Comparison of ENCODE assay signal across 8 cellular contexts in the genomic region with DNA sequence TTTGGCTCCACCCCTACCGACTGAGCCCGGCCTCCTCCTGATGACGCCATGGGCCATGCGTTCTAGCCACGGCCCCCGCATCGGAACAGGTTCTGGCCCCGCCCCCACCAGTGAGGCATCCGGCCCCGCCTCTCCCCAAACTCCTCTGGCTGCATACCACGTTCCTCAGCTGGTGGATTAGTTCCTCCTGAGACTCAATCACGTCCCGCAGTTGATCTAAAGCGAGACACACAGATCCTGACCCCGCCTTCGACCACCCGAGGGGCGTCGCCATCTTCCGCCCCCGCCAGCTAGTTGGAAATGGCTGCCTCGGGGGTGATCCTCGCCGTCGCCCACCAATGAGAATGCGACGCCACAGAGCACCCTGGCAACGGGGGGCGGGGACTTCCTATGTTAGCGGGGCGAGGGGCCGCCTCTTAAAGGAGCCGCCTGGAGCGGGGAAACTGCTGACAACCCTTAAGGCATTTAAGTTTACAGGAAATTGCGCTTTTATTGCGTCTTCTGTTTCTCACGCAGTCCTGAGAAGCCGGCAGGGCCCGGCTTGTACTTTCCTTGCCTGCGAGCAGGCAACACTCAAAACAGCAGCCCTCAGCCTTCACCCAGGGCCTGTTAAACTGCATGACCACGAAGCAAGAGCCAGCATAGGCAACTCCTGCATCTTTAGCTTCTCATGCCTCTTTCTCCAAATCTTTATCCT. TPM values are rescaled to one million over a fixed set of nuclear protein-coding genes. Genes with fewer than 3 reads are reported as not detected.
DNase-seq lines count a peak whose midpoint lies in the region; ATAC-seq and TF ChIP-seq lines count a peak whose summit lies in the region.

A gene with protein sequence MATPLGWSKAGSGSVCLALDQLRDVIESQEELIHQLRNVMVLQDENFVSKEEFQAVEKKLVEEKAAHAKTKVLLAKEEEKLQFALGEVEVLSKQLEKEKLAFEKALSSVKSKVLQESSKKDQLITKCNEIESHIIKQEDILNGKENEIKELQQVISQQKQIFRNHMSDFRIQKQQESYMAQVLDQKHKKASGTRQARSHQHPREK (minus strand): TSS at position 303 of the 697 bp plus-strand sequence. CDS start 29 bp downstream, at position 274.

- H3K4me1 ChIP-seq in liver (ENCODE audit: control insufficient read depth in 4 of 4, insufficient read depth in 4 of 4, low read length in 3 of 4): peaks cover 0 to 11% (median 8%) of the 10 kb centered on the region in 4 donors

- 1% methylated on average over 41 of the region's 41 CpGs for WGBS in liver

- no peaks in the 10 kb centered on the region for H3K9me3 ChIP-seq in liver (ENCODE audit: control insufficient read depth in 4 of 4, low read length in 3 of 4)

- peak within 1 kb of the TSS; percentile 40 to 89 (median 74) for H3K4me3 ChIP-seq in liver (ENCODE audit: low read depth in 1 of 3, low read length in 3 of 3)

- ATAC-seq in GM19438 (IDR thresholded peaks at IDR 0.05; ENCODE audit: low read depth, unreplicated experiment) (peak; percentile 91), HG03571 (IDR thresholded peaks at IDR 0.05; ENCODE audit: unreplicated experiment) (peak; percentile 86)

- H3K27ac ChIP-seq in liver (ENCODE audit: low read depth in 1 of 2, low read length in 2 of 2): peak within 1 kb of the TSS; percentile 92 to 95

- DNase-seq in CD1c-positive myeloid dendritic cell (ENCODE audit: extremely low spot score) (peak; percentile 99), NCI-H774 (lab: John Stamatoyannopoulos, UW) (peak; percentile 95), dermis microvascular lymphatic vessel endothelial cell (ENCODE audit: low read depth in 2 of 2) (peak; percentile 79 to 97)
- peak; percentile 99 for DNase-seq in activated CD4-positive, alpha-beta T cell treated with anti-CD3 and anti-CD28 coated beads, Interleukin-2, amount 50 U/mL, for 48 hours
- DNase-seq in stimulated activated CD4-positive, alpha-beta T cell treated with anti-CD3 and anti-CD28 coated beads, Interleukin-4, amount 100 ng/mL, for 1 hour: peak; percentile 98

- H3K9ac ChIP-seq in liver (ENCODE audit: low read depth in 1 of 2, low read length in 2 of 2): peak within 1 kb of the TSS; percentile 45 to 56

- H3K36me3 ChIP-seq in liver (ENCODE audit: control insufficient read depth in 4 of 4, insufficient read depth in 3 of 4, low read depth in 1 of 4, low read length in 3 of 4): no peaks in the 10 kb centered on the region

- TF ChIP-seq RAD21 in liver (IDR thresholded peaks at IDR 0.05): no peak

- no peaks in the 10 kb centered on the region for H3K27me3 ChIP-seq in liver (ENCODE audit: control insufficient read depth in 4 of 4, insufficient read depth in 4 of 4, low read length in 3 of 4)

- TF ChIP-seq CTCF in liver (IDR thresholded peaks at IDR 0.05; ENCODE audit: low read depth, low read length, missing input control): no peak

TF ChIP-seq in liver, 16 proteins besides CTCF, POLR2A, EP300 and RAD21:
- TF ChIP-seq, protein P1, sequence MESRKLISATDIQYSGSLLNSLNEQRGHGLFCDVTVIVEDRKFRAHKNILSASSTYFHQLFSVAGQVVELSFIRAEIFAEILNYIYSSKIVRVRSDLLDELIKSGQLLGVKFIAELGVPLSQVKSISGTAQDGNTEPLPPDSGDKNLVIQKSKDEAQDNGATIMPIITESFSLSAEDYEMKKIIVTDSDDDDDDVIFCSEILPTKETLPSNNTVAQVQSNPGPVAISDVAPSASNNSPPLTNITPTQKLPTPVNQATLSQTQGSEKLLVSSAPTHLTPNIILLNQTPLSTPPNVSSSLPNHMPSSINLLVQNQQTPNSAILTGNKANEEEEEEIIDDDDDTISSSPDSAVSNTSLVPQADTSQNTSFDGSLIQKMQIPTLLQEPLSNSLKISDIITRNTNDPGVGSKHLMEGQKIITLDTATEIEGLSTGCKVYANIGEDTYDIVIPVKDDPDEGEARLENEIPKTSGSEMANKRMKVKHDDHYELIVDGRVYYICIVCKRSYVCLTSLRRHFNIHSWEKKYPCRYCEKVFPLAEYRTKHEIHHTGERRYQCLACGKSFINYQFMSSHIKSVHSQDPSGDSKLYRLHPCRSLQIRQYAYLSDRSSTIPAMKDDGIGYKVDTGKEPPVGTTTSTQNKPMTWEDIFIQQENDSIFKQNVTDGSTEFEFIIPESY (IDR thresholded peaks at IDR 0.05): no peak
- TF ChIP-seq FOXA1 (IDR thresholded peaks at IDR 0.05): no peak
- TF ChIP-seq EGR1 (IDR thresholded peaks at IDR 0.05; ENCODE audit: low read depth in 2 of 2): peak; percentile 98 to 99
- TF ChIP-seq, protein P2, sequence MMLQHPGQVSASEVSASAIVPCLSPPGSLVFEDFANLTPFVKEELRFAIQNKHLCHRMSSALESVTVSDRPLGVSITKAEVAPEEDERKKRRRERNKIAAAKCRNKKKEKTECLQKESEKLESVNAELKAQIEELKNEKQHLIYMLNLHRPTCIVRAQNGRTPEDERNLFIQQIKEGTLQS (IDR thresholded peaks at IDR 0.05): peak; percentile 56
- TF ChIP-seq, protein P3, sequence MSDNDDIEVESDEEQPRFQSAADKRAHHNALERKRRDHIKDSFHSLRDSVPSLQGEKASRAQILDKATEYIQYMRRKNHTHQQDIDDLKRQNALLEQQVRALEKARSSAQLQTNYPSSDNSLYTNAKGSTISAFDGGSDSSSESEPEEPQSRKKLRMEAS (IDR thresholded peaks at IDR 0.05): peak; percentile 90
- TF ChIP-seq YY1 (IDR thresholded peaks at IDR 0.05): peak; percentile 98
- TF ChIP-seq NR2F2 (IDR thresholded peaks at IDR 0.05): peak; percentile 57
- peak in 1 of 2 donors; percentile 64 for TF ChIP-seq GABPA (IDR thresholded peaks at IDR 0.05 in 1 of 2, conservative IDR thresholded peaks at IDR 0.05 in 1 of 2)
- TF ChIP-seq, protein P4, sequence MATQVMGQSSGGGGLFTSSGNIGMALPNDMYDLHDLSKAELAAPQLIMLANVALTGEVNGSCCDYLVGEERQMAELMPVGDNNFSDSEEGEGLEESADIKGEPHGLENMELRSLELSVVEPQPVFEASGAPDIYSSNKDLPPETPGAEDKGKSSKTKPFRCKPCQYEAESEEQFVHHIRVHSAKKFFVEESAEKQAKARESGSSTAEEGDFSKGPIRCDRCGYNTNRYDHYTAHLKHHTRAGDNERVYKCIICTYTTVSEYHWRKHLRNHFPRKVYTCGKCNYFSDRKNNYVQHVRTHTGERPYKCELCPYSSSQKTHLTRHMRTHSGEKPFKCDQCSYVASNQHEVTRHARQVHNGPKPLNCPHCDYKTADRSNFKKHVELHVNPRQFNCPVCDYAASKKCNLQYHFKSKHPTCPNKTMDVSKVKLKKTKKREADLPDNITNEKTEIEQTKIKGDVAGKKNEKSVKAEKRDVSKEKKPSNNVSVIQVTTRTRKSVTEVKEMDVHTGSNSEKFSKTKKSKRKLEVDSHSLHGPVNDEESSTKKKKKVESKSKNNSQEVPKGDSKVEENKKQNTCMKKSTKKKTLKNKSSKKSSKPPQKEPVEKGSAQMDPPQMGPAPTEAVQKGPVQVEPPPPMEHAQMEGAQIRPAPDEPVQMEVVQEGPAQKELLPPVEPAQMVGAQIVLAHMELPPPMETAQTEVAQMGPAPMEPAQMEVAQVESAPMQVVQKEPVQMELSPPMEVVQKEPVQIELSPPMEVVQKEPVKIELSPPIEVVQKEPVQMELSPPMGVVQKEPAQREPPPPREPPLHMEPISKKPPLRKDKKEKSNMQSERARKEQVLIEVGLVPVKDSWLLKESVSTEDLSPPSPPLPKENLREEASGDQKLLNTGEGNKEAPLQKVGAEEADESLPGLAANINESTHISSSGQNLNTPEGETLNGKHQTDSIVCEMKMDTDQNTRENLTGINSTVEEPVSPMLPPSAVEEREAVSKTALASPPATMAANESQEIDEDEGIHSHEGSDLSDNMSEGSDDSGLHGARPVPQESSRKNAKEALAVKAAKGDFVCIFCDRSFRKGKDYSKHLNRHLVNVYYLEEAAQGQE (IDR thresholded peaks at IDR 0.05): peak; percentile 52
- peak; percentile 75 for TF ChIP-seq SP1 (IDR thresholded peaks at IDR 0.05)
- TF ChIP-seq RXRA (IDR thresholded peaks at IDR 0.05): peak; percentile 32 to 62

RNA-seq across cellular contexts. Expression of the gene that starts here (rescaled TPM):
- 6.6 and 8.1 TPM in 2 replicates for total RNA-seq in dermis microvascular lymphatic vessel endothelial cell
- total RNA-seq in liver: 1 to 10 TPM; 1.8 to 2.4 TPM
- 1 to 10 TPM; 2.7 TPM for polyA plus RNA-seq in liver

Comparison
In these comparisons a context has a peak if more than half of its experiments do, and no peak if none do; other contexts are left out.
1. Peak in every context shown above with its lines: DNase-seq, ATAC-seq, H3K4me3 ChIP-seq and H3K27ac ChIP-seq.